Comparison of ENCODE assay signal across 24 cellular contexts in genomic region chr15:48721061-48721810, GRCh38.
A peak's percentile ranks its signal among the peaks of the same experiment; 100 is the strongest.
DNase-seq lines count a peak whose midpoint lies in the region; ATAC-seq and TF ChIP-seq lines count a peak whose summit lies in the region.
"Had no signal": no experiment of that assay in that cellular context is flagged by ENCODE, and none has a peak within 500 bp of the region (broad histone marks: within the 10 kb centered on the region; RNA-seq: fewer than 3 reads in every experiment).

No MANE protein-coding gene starts in this region.

- no peak overlapping the region for H4K8ac ChIP-seq in mesendoderm (ENCODE audit: low read depth, low read length)
- H4K8ac ChIP-seq in neuronal stem cell (ENCODE audit: low read depth, low read length): no peak overlapping the region

- no peak for TF ChIP-seq CTCF in fibroblast of the aortic adventitia (IDR thresholded peaks at IDR 0.05; ENCODE audit: insufficient read depth, low read length)

- H2AFZ ChIP-seq in neuronal stem cell (ENCODE audit: low read length): no peak overlapping the region
- H2AFZ ChIP-seq: neural progenitor cell had no signal

- H3K56ac ChIP-seq in mesendoderm (ENCODE audit: low read length): no peak overlapping the region

- peak; percentile 34 for ATAC-seq in SK-N-SH treated with all-trans-retinoic acid at 6 μM for 48 hours
- ATAC-seq: activated T-cell treated with anti-CD3 and anti-CD28 coated beads, Interleukin-2, amount 50 U/mL, for 72 hours; CD8-positive, alpha-beta T cell; foreskin keratinocyte; T-helper 17 cell had no signal

- no peak overlapping the region for H2BK15ac ChIP-seq in mesendoderm (replicated peaks; ENCODE audit: low read depth)
- H2BK15ac ChIP-seq in neuronal stem cell (ENCODE audit: low read length): no peak overlapping the region

- H2AK5ac ChIP-seq in mesendoderm (ENCODE audit: low read length) (no peak overlapping the region), neuronal stem cell (ENCODE audit: low read depth, low read length) (no peak overlapping the region)

- H3K4me2 ChIP-seq in mesendoderm (ENCODE audit: low read length): no peak overlapping the region
- H3K4me2 ChIP-seq in neuronal stem cell (ENCODE audit: insufficient read depth, low read length, poor library complexity, severe bottlenecking): no peak overlapping the region
- H3K4me2 ChIP-seq: KMS-11, neural progenitor cell had no signal

- H4K91ac ChIP-seq in neuronal stem cell (ENCODE audit: low read depth, low read length, poor library complexity): no peak overlapping the region

- no peak overlapping the region for H3K14ac ChIP-seq in neuronal stem cell (ENCODE audit: low read length)

- H3K36me3 ChIP-seq in mesendoderm (ENCODE audit: control insufficient read depth, insufficient read depth, low read length): no peaks in the 10 kb centered on the region
- no peaks in the 10 kb centered on the region for H3K36me3 ChIP-seq in neuronal stem cell (replicated peaks in 1 of 2; ENCODE audit: control insufficient read depth in 2 of 2, insufficient read depth in 2 of 2, low read length in 2 of 2)
- H3K36me3 ChIP-seq: neural progenitor cell had no signal

- H3K4me1 ChIP-seq in mesendoderm (ENCODE audit: control insufficient read depth, low read depth, low read length) (peaks cover 3% of the 10 kb centered on the region), neuronal stem cell (ENCODE audit: control insufficient read depth in 2 of 2, insufficient read depth in 1 of 2, low read depth in 1 of 2, low read length in 2 of 2) (no peaks in the 10 kb centered on the region)

- WGBS in mesendoderm (ENCODE audit: extremely low coverage, insufficient coverage, low lambda C conversion rate): no CpG with 5 or more reads among the region's 6 CpGs
- WGBS in neuronal stem cell (ENCODE audit: extremely low coverage in 2 of 2, insufficient read length in 2 of 2, insufficient replicate concordance in 1 of 2), 2 donors: no CpG with 5 or more reads among the region's 6 CpGs

- no peaks in the 10 kb centered on the region for H3K27me3 ChIP-seq in mesendoderm (ENCODE audit: insufficient read depth, low read length, poor library complexity)
- H3K27me3 ChIP-seq in neuronal stem cell (ENCODE audit: control insufficient read depth in 3 of 3, insufficient read depth in 3 of 3, low read depth in 1 of 3, low read length in 3 of 3): no peaks in the 10 kb centered on the region
- H3K27me3 ChIP-seq: foreskin keratinocyte, neural progenitor cell had no signal

- H3K4ac ChIP-seq in mesendoderm (ENCODE audit: low read depth, low read length) (peak overlapping the region; percentile 37), neuronal stem cell (ENCODE audit: low read length) (no peak overlapping the region)

- H3K9ac ChIP-seq in mesendoderm (ENCODE audit: low read length) (no peak overlapping the region), neuronal stem cell (ENCODE audit: low read depth, low read length, poor library complexity) (no peak overlapping the region)
- H3K9ac ChIP-seq: KMS-11, neural progenitor cell had no signal

- no peak overlapping the region for H3K4me3 ChIP-seq in fibroblast of the aortic adventitia (ENCODE audit: low read depth, low read length)
- no peak overlapping the region for H3K4me3 ChIP-seq in mesendoderm (ENCODE audit: low read length)
- no peak overlapping the region for H3K4me3 ChIP-seq in neuronal stem cell (ENCODE audit: low read length in 2 of 2)
- H3K4me3 ChIP-seq: neural progenitor cell had no signal

- H2BK12ac ChIP-seq in neuronal stem cell (ENCODE audit: low read length): no peak overlapping the region

- H3K18ac ChIP-seq in mesendoderm (ENCODE audit: low read length): peak overlapping the region; percentile 47
- H3K18ac ChIP-seq in neuronal stem cell (ENCODE audit: low read length): no peak overlapping the region

- H3K27ac ChIP-seq in mesendoderm (ENCODE audit: low read depth, low read length) (no peak overlapping the region), neuronal stem cell (replicated peaks; ENCODE audit: low read length) (no peak overlapping the region)
- H3K27ac ChIP-seq: KMS-11, neural progenitor cell had no signal

- no peak overlapping the region for H3K23ac ChIP-seq in mesendoderm (ENCODE audit: low read length)
- no peak overlapping the region for H3K23ac ChIP-seq in neuronal stem cell (ENCODE audit: low read depth, low read length, poor library complexity)

- peaks cover under 1 to 3% of the 10 kb centered on the region in 2 donors for H3K9me3 ChIP-seq in neuronal stem cell (replicated peaks in 1 of 2; ENCODE audit: control insufficient read depth in 2 of 2, insufficient read depth in 1 of 2, low read depth in 1 of 2, low read length in 2 of 2)

- no peaks in the 10 kb centered on the region for H3K79me1 ChIP-seq in mesendoderm (ENCODE audit: low read length)
- H3K79me1 ChIP-seq in neuronal stem cell (ENCODE audit: low read depth, low read length): no peaks in the 10 kb centered on the region

- no peak overlapping the region for H2BK5ac ChIP-seq in mesendoderm (ENCODE audit: low read length)
- H2BK5ac ChIP-seq in neuronal stem cell (ENCODE audit: low read length): no peak overlapping the region

- no peak overlapping the region for H4K5ac ChIP-seq in mesendoderm (ENCODE audit: low read length)

- H2BK120ac ChIP-seq in mesendoderm (ENCODE audit: low read depth, low read length) (no peak overlapping the region), neuronal stem cell (ENCODE audit: low read depth, low read length) (no peak overlapping the region)

- no peaks in the 10 kb centered on the region for H3K79me2 ChIP-seq in mesendoderm (ENCODE audit: control insufficient read depth, insufficient read depth, low read length)

- DNase-seq in AG20443 (ENCODE audit: low spot score) (peak; percentile 66), fibroblast of the aortic adventitia (ENCODE audit: low read depth) (peak; percentile 82), mesendoderm (no peak), COR-L47 (lab: John Stamatoyannopoulos, UW) (no peak), neuronal stem cell (ENCODE audit: low spot score) (no peak)
- no peak for DNase-seq in activated naive CD4-positive, alpha-beta T cell (lab: John Stamatoyannopoulos, UW)
- DNase-seq in activated effector memory CD4-positive, alpha-beta T cell treated with anti-CD3 and anti-CD28 coated beads, Interleukin-2, amount 50 U/mL, for 16 hours: no peak
- DNase-seq: ACHN; activated CD4-positive, CD25-positive, alpha-beta regulatory T cell; activated naive CD8-positive, alpha-beta T cell treated with anti-CD3 and anti-CD28 coated beads, Interleukin-2, amount 10 ng/mL, durations not matched to agents 7 days and 5 days; activated T-cell treated with anti-CD3 and anti-CD28 coated beads, Interleukin-2, amount 50 U/mL, for 72 hours; CD8-positive, alpha-beta T cell; central memory CD4-positive, alpha-beta T cell; DMS79; foreskin keratinocyte; NCI-H1092; NCI-H2081; NCI-H510A treated with DMSO at 0.1 percent for 48 hours; SHP77 treated with DMSO at 0.1 percent for 48 hours; stimulated activated naive CD4-positive, alpha-beta T cell; T-helper 17 cell had no signal

TF ChIP-seq in SK-N-SH treated with all-trans-retinoic acid at 6 μM for 48 hours, 23 proteins besides CTCF, POLR2A, EP300 and RAD21:
- TF ChIP-seq ZFP3 (CRISPR knock-in tag; IDR thresholded peaks at IDR 0.05) (no peak), POU6F1 (CRISPR knock-in tag; IDR thresholded peaks at IDR 0.05; ENCODE audit: borderline replicate concordance, low read depth) (no peak), CSRNP3 (CRISPR knock-in tag; IDR thresholded peaks at IDR 0.05) (no peak), CSDC2 (CRISPR knock-in tag; IDR thresholded peaks at IDR 0.05) (no peak), PPARA (CRISPR knock-in tag; IDR thresholded peaks at IDR 0.05; ENCODE audit: borderline replicate concordance) (no peak)

Comparison
In these comparisons a context has a peak if more than half of its experiments do, and no peak if none do; other contexts are left out.
1. DNase-seq: peak in AG20443 (single experiment) and fibroblast of the aortic adventitia (single experiment); none in mesendoderm (single experiment), activated naive CD4-positive, alpha-beta T cell (0 of 4), COR-L47 (single experiment), neuronal stem cell (single experiment) and activated effector memory CD4-positive, alpha-beta T cell treated with anti-CD3 and anti-CD28 coated beads, Interleukin-2, amount 50 U/mL, for 16 hours (single experiment).